ENCODE assay signal across 23 cellular contexts in genomic region chr3:14608298-14608697, GRCh38. TPM values are rescaled to one million over a fixed set of nuclear protein-coding genes. Genes with fewer than 3 reads are reported as not detected.
DNase-seq lines count a peak whose midpoint lies in the region; FAIRE-seq and TF ChIP-seq lines count a peak whose summit lies in the region.
"Had no signal": no experiment of that assay in that cellular context is flagged by ENCODE, and none has a peak within 500 bp of the region (broad histone marks: within the 10 kb centered on the region; RNA-seq: fewer than 3 reads in every experiment).

No MANE protein-coding gene starts in this region.

- H3K27ac ChIP-seq in Karpas-422 (ENCODE audit: low read length) (no peak overlapping the region), WERI-Rb-1 (no peak overlapping the region), keratinocyte (ENCODE audit: control insufficient read depth, insufficient read depth, low read length) (no peak overlapping the region)
- H3K27ac ChIP-seq: BLaER1, lower lobe of right lung, neutrophil, RWPE1, spleen, stomach had no signal

- H3K9ac ChIP-seq in Karpas-422 (ENCODE audit: low read length) (no peak overlapping the region), keratinocyte (ENCODE audit: control insufficient read depth, extremely low read depth, insufficient read depth, low read length) (no peak overlapping the region)
- H3K9ac ChIP-seq: BLaER1 had no signal

- H3K79me2 ChIP-seq in Karpas-422 (ENCODE audit: low read length), result no peaks in the 10 kb centered on the region
- H3K79me2 ChIP-seq in keratinocyte (ENCODE audit: control insufficient read depth, insufficient read depth, low read length), result no peaks in the 10 kb centered on the region

- no peaks in the 10 kb centered on the region for H3K36me3 ChIP-seq in Karpas-422 (ENCODE audit: insufficient read depth, low read length)
- H3K36me3 ChIP-seq in WERI-Rb-1, result no peaks in the 10 kb centered on the region
- H3K36me3 ChIP-seq in keratinocyte (ENCODE audit: control insufficient read depth in 2 of 2, extremely low read depth in 1 of 2, insufficient read depth in 2 of 2, low read length in 2 of 2), result no peaks in the 10 kb centered on the region
- H3K36me3 ChIP-seq: BLaER1, lower lobe of right lung, neutrophil, spleen, stomach had no signal

- H3K9me1 ChIP-seq in keratinocyte (ENCODE audit: control insufficient read depth, extremely low read depth, insufficient read depth, low read length), result no peaks in the 10 kb centered on the region

- peaks cover 19% of the 10 kb centered on the region for H3K4me1 ChIP-seq in Karpas-422 (ENCODE audit: low read length)
- H3K4me1 ChIP-seq in keratinocyte (ENCODE audit: control insufficient read depth, extremely low read depth, insufficient read depth, low read length), result peaks cover 11% of the 10 kb centered on the region
- H3K4me1 ChIP-seq: BLaER1, lower lobe of right lung, spleen had no signal

- H3K4me3 ChIP-seq in Karpas-422 (ENCODE audit: low read length) (no peak overlapping the region), WERI-Rb-1 (ENCODE audit: low read depth, low read length) (no peak overlapping the region), keratinocyte (ENCODE audit: control insufficient read depth in 2 of 3, extremely low read depth in 1 of 3, insufficient read depth in 2 of 3, low read depth in 1 of 3, low read length in 3 of 3) (no peak overlapping the region)
- H3K4me3 ChIP-seq: BLaER1, lower lobe of right lung, spleen, stomach had no signal

- H2AFZ ChIP-seq in Karpas-422 (ENCODE audit: low read length) (no peak overlapping the region), keratinocyte (ENCODE audit: control insufficient read depth, low read length) (no peak overlapping the region)

- no peaks in the 10 kb centered on the region for H3K9me3 ChIP-seq in Karpas-422 (ENCODE audit: low read length)
- no peaks in the 10 kb centered on the region for H3K9me3 ChIP-seq in WERI-Rb-1 (ENCODE audit: severe bottlenecking)
- H3K9me3 ChIP-seq in keratinocyte (ENCODE audit: control insufficient read depth, low read depth, low read length), result no peaks in the 10 kb centered on the region
- H3K9me3 ChIP-seq: BLaER1, Caco-2, lower lobe of right lung, neutrophil, stomach had no signal

- dilution Hi-C loops in keratinocyte (cut with MboI; ENCODE audit: extremely low pct_ligation_motif_present, low sequenced_read_pairs), result no loop called here

- DNase-seq in DMS 273 (lab: John Stamatoyannopoulos, UW; ENCODE audit: unreplicated experiment), result peak; percentile 6
- no peak for DNase-seq in DMS 273 treated with DMSO at 0.1 percent for 48 hours (lab: John Stamatoyannopoulos, UW)
- DNase-seq in Karpas-422, result peak; percentile 47
- no peak for DNase-seq in WERI-Rb-1
- DNase-seq in keratinocyte (ENCODE audit: low read depth, low spot score), result no peak
- no peak for DNase-seq in NCI-H345 (lab: John Stamatoyannopoulos, UW)
- DNase-seq in iPS-NIHi7 (ENCODE audit: extremely low spot score), result no peak
- DNase-seq in putamen (ENCODE audit: low spot score), result no peak
- DNase-seq: 8988T; activated CD4-positive, alpha-beta T cell treated with anti-CD3 and anti-CD28 coated beads for 4 hours; activated naive CD4-positive, alpha-beta T cell treated with anti-CD3 and anti-CD28 coated beads, Interleukin-2, amount 10 ng/mL, durations not matched to agents 7 days and 5 days; activated T-cell treated with anti-CD3 and anti-CD28 coated beads, Interleukin-2, amount 50 U/mL, for 72 hours; aorta; Caco-2; lower lobe of right lung; NCI-H1436; NCI-H2171 treated with DMSO at 0.1 percent for 48 hours; spleen; stimulated activated CD4-positive, alpha-beta T cell treated with anti-CD3 and anti-CD28 coated beads, Interleukin-4, amount 100 ng/mL, for 24 hours; stomach had no signal

- no peaks in the 10 kb centered on the region for H3K9me2 ChIP-seq in Karpas-422 (replicated peaks; ENCODE audit: insufficient read depth, low read length)

- TF ChIP-seq CTCF in WERI-Rb-1 (IDR thresholded peaks at IDR 0.05; ENCODE audit: low read depth, low read length) (peak; percentile 18; the same call in 1 of the 2 replicates), keratinocyte (optimal IDR thresholded peaks at IDR 0.05 in 1 of 3, IDR thresholded peaks at IDR 0.05 in 1 of 3, conservative IDR thresholded peaks at IDR 0.05 in 1 of 3; ENCODE audit: extremely low read depth in 1 of 3, insufficient read depth in 2 of 3, low read length in 3 of 3) (peak; percentile 18 to 52 (median 46))

- H3K27me3 ChIP-seq in Karpas-422 (ENCODE audit: low read length), result 0 out of 2 replicates have a peak, but pooled peaks cover 2% of the 10 kb centered on the region
- no peaks in the 10 kb centered on the region for H3K27me3 ChIP-seq in WERI-Rb-1 (ENCODE audit: insufficient read depth, low read depth, severe bottlenecking)
- peaks cover 5% of the 10 kb centered on the region for H3K27me3 ChIP-seq in keratinocyte (ENCODE audit: control insufficient read depth, extremely low read depth, insufficient read depth, low read length)
- H3K27me3 ChIP-seq: BLaER1 had no signal

- H4K20me1 ChIP-seq in Karpas-422 (ENCODE audit: insufficient read depth, low read depth, low read length) (no peaks in the 10 kb centered on the region; the same call in 1 of the 2 replicates), keratinocyte (ENCODE audit: control insufficient read depth, extremely low read depth, insufficient read depth, low read length) (no peaks in the 10 kb centered on the region)
- H4K20me1 ChIP-seq: BLaER1 had no signal

- FAIRE-seq in keratinocyte (lab: Jason Lieb, UNC), result no peak

- no peak overlapping the region for H3K4me2 ChIP-seq in Karpas-422 (ENCODE audit: low read depth, low read length, poor library complexity, severe bottlenecking)
- no peak overlapping the region for H3K4me2 ChIP-seq in keratinocyte (ENCODE audit: control insufficient read depth, extremely low read depth, insufficient read depth, low read depth, low read length)
- H3K4me2 ChIP-seq: BLaER1 had no signal

RNA-seq across cellular contexts. Expression of gene CCDC174, which starts 43.3 kb away (rescaled TPM):
- total RNA-seq in Karpas-422 (2014; rRNA removed; shearing (Covaris generic); ENCODE audit: low replicate concordance), result 16.7 and 17.3 TPM in 2 replicates
- polyA plus RNA-seq in keratinocyte, result 3.6 to 8.8 TPM (median 6.2 TPM) in 3 replicates
- 86.9 TPM for polyA plus RNA-seq in keratinocyte (2011; ENCODE audit: low read depth)
- 4.0 and 4.4 TPM in 2 replicates for polyA plus RNA-seq in keratinocyte (2011; cell fraction: cytosol; rRNA removed)
- polyA plus RNA-seq in keratinocyte (2011; cell fraction: nucleus; rRNA removed), result 8.9 and 12.3 TPM in 2 replicates
- polyA plus RNA-seq in keratinocyte (2012; ENCODE audit: low replicate concordance), result 6.2 and 14.1 TPM in 2 replicates
- polyA minus RNA-seq in keratinocyte, result 3.0 to 5.1 TPM (median 4.3 TPM) in 3 replicates
- polyA minus RNA-seq in keratinocyte (2011; cell fraction: cytosol; rRNA and poly(A)+ RNA removed), result 2.5 TPM
- polyA minus RNA-seq in keratinocyte (2011; cell fraction: nucleus; rRNA and poly(A)+ RNA removed), result 4.2 and 7.0 TPM in 2 replicates

Comparison
In these comparisons a context has a peak if more than half of its experiments do, and no peak if none do; other contexts are left out.
1. DNase-seq: peak in DMS 273 (single experiment) and Karpas-422 (single experiment); none in DMS 273 treated with DMSO at 0.1 percent for 48 hours (single experiment), WERI-Rb-1 (single experiment), keratinocyte (single experiment), NCI-H345 (single experiment), iPS-NIHi7 (single experiment) and putamen (single experiment).